ENCODE assay signal across 14 cellular contexts in the genomic region with DNA sequence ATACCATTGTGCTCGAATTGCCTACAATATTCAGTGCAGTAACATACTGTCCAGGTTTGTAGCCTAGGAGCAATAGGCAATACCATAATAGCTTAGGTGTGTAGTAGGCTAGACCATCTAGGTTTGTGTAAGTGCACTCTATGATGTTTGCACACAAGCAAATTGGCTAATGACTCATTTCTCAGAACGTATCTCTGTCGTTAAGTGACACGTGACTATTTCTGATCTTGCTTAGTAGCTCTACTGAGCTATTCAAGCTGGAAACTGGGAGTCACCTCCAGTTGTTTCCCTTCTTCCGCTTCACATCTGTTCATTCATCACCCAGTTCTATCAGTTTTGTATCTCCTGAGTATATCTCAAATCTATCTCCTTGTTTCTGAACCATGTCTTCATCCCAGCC.
"Had no signal": no experiment of that assay in that cellular context is flagged by ENCODE, and none has a peak within 500 bp of the region (broad histone marks: within the 10 kb centered on the region; RNA-seq: fewer than 3 reads in every experiment).

No MANE protein-coding gene starts in this region.

- H3K4me1 ChIP-seq: pancreas had no signal

- H3K36me3 ChIP-seq: cardiac muscle cell, pancreas, stomach, thoracic aorta had no signal

- H3K27ac ChIP-seq: cardiac muscle cell, foreskin keratinocyte, pancreas, stomach, thoracic aorta had no signal

- H3K27me3 ChIP-seq: cardiac muscle cell, pancreas, stomach had no signal

- ATAC-seq: foreskin keratinocyte, left colon, pancreas had no signal

- H3K27ac Mint-ChIP-seq: activated CD4-positive, alpha-beta memory T cell treated with anti-CD3 and anti-CD28 coated beads for 36 hours; naive B cell had no signal

- H3K4me3 Mint-ChIP-seq: activated CD4-positive, alpha-beta memory T cell treated with anti-CD3 and anti-CD28 coated beads for 36 hours; naive B cell had no signal

- H3K9me3 Mint-ChIP-seq: activated CD4-positive, alpha-beta memory T cell treated with anti-CD3 and anti-CD28 coated beads for 36 hours had no signal

- H3K27me3 Mint-ChIP-seq: naive B cell had no signal

- H3K9me3 ChIP-seq: pancreas, stomach, thoracic aorta had no signal

- H3K36me3 Mint-ChIP-seq: activated CD4-positive, alpha-beta memory T cell treated with anti-CD3 and anti-CD28 coated beads for 36 hours; naive B cell had no signal

- H3K4me3 ChIP-seq: cardiac muscle cell, lung, pancreas, stomach, thoracic aorta had no signal

- DNase-seq: activated CD4-positive, alpha-beta memory T cell treated with anti-CD3 and anti-CD28 coated beads for 36 hours; activated CD4-positive, CD25-positive, alpha-beta regulatory T cell treated with anti-CD3 and anti-CD28 coated beads, Interleukin-2, amount 50 U/mL, for 72 hours; activated T-cell treated with anti-CD3 and anti-CD28 coated beads, Interleukin-2, amount 50 U/mL, for 48 hours; aorta; foreskin keratinocyte; left colon; naive B cell; pancreas; stimulated activated CD4-positive, alpha-beta T cell treated with anti-CD3 and anti-CD28 coated beads, Interleukin-15, amount 100 ng/mL, for 24 hours; stimulated activated CD4-positive, alpha-beta T cell treated with anti-CD3 and anti-CD28 coated beads, Interleukin-4, amount 100 ng/mL, for 24 hours; stomach had no signal
